Comparison of ENCODE assay signal across 23 cellular contexts in the genomic region with DNA sequence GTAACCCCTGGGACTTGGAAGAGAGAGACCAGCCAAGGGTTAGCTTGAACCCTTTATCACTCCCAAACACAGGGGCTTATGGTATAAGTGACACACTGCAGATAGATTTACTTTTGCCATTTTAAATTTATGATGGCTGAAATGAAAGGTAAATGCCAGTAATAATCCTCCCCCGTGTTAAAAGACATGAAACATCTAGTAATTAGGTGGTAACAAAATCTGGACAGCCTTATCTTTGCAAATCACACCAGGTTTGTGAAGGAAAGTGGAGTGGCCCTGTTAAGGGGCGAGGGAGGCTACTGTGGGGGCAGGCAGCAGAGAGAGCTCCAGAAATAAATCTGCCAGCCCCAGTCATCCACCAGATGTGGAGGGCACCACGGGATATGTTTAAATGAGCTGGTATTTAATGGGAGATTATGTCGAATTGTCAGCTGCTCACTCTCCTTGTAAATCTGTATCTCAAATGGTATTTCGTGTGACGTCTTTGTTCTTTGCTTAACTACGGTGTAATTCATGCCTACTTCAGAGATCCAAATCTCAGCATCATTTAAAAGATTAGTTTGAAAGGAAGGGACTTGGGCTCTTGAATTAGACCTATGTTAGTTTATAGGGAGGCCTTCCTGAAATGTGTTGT.
"Had no signal": no experiment of that assay in that cellular context is flagged by ENCODE, and none has a peak within 500 bp of the region (broad histone marks: within the 10 kb centered on the region; RNA-seq: fewer than 3 reads in every experiment).

No MANE protein-coding gene starts in this region.

- DNase-seq: activated B cell treated with CpG ODN at 0.5 μM for 24 hours; activated CD4-positive, alpha-beta T cell treated with anti-CD3 and anti-CD28 coated beads for 1 hour; activated CD4-positive, alpha-beta T cell treated with anti-CD3 and anti-CD28 coated beads, Interleukin-2, amount 10 ng/mL, durations not matched to agents 24 days and 14 days; activated CD4-positive, alpha-beta T cell treated with anti-CD3 and anti-CD28 coated beads, Interleukin-2, amount 50 U/mL, for 48 hours; activated CD8-positive, alpha-beta memory T cell treated with anti-CD3 and anti-CD28 coated beads, Interleukin-2, amount 10 ng/mL, durations not matched to agents 7 days and 5 days; activated effector memory CD4-positive, alpha-beta T cell treated with Interleukin-2 at 50 U/mL for 16 hours; activated naive CD4-positive, alpha-beta T cell; activated T-cell treated with anti-CD3 and anti-CD28 coated beads, Interleukin-2, amount 50 U/mL, for 24 hours; aorta; caudate nucleus; NCI-H1048; NCI-H146; NCI-H187 treated with DMSO at 0.1 percent for 48 hours; NCI-H2081 treated with DMSO at 0.1 percent for 48 hours; NCI-H446 treated with DMSO at 0.1 percent for 48 hours; NCI-H526 treated with DMSO at 0.1 percent for 48 hours; PC-9; SHP77 treated with DMSO at 0.1 percent for 48 hours; SW 1271; T-helper 9 cell had no signal

- H3K4me3 Mint-ChIP-seq: activated B cell treated with CpG ODN at 0.5 μM for 24 hours; activated CD4-positive, alpha-beta T cell treated with anti-CD3 and anti-CD28 coated beads, Interleukin-2, amount 10 ng/mL, durations not matched to agents 24 days and 14 days; activated CD8-positive, alpha-beta memory T cell treated with anti-CD3 and anti-CD28 coated beads, Interleukin-2, amount 10 ng/mL, durations not matched to agents 7 days and 5 days; activated naive CD4-positive, alpha-beta T cell treated with anti-CD3 and anti-CD28 coated beads, Interleukin-2, amount 50 U/mL, for 24 hours; activated T-cell treated with anti-CD3 and anti-CD28 coated beads, Interleukin-2, amount 50 U/mL, for 24 hours; activated T-helper 1 cell treated with anti-CD3 and anti-CD28 coated beads, Interleukin-12 subunit alpha, Interleukin-12 subunit beta, Interleukin-2, Interleukin-4 antibody, amounts not matched to agents 30 ng/mL and 10 ng/mL and 1 ng/mL, durations not matched to agents 14 hours and 24 hours and 36 hours had no signal

- ATAC-seq: activated CD8-positive, alpha-beta memory T cell treated with anti-CD3 and anti-CD28 coated beads, Interleukin-2, amount 10 ng/mL, durations not matched to agents 7 days and 5 days had no signal

- H3K27me3 Mint-ChIP-seq: activated B cell treated with CpG ODN at 0.5 μM for 24 hours; activated CD4-positive, alpha-beta T cell treated with anti-CD3 and anti-CD28 coated beads, Interleukin-2, amount 10 ng/mL, durations not matched to agents 24 days and 14 days; activated CD8-positive, alpha-beta memory T cell treated with anti-CD3 and anti-CD28 coated beads, Interleukin-2, amount 10 ng/mL, durations not matched to agents 7 days and 5 days; activated naive CD4-positive, alpha-beta T cell treated with anti-CD3 and anti-CD28 coated beads, Interleukin-2, amount 50 U/mL, for 24 hours; activated T-cell treated with anti-CD3 and anti-CD28 coated beads, Interleukin-2, amount 50 U/mL, for 24 hours had no signal

- H3K27ac Mint-ChIP-seq: activated B cell treated with CpG ODN at 0.5 μM for 24 hours; activated CD4-positive, alpha-beta T cell treated with anti-CD3 and anti-CD28 coated beads, Interleukin-2, amount 10 ng/mL, durations not matched to agents 24 days and 14 days; activated CD8-positive, alpha-beta memory T cell treated with anti-CD3 and anti-CD28 coated beads, Interleukin-2, amount 10 ng/mL, durations not matched to agents 7 days and 5 days; activated naive CD4-positive, alpha-beta T cell treated with anti-CD3 and anti-CD28 coated beads, Interleukin-2, amount 50 U/mL, for 24 hours; activated T-cell treated with anti-CD3 and anti-CD28 coated beads, Interleukin-2, amount 50 U/mL, for 24 hours; activated T-helper 1 cell treated with anti-CD3 and anti-CD28 coated beads, Interleukin-12 subunit alpha, Interleukin-12 subunit beta, Interleukin-2, Interleukin-4 antibody, amounts not matched to agents 30 ng/mL and 10 ng/mL and 1 ng/mL, durations not matched to agents 14 hours and 24 hours and 36 hours had no signal

- H3K9me3 ChIP-seq: breast epithelium had no signal

- H3K4me1 Mint-ChIP-seq: activated B cell treated with CpG ODN at 0.5 μM for 24 hours; activated CD4-positive, alpha-beta T cell treated with anti-CD3 and anti-CD28 coated beads, Interleukin-2, amount 10 ng/mL, durations not matched to agents 24 days and 14 days; activated naive CD4-positive, alpha-beta T cell treated with anti-CD3 and anti-CD28 coated beads, Interleukin-2, amount 50 U/mL, for 24 hours had no signal
